In the genomic region with DNA sequence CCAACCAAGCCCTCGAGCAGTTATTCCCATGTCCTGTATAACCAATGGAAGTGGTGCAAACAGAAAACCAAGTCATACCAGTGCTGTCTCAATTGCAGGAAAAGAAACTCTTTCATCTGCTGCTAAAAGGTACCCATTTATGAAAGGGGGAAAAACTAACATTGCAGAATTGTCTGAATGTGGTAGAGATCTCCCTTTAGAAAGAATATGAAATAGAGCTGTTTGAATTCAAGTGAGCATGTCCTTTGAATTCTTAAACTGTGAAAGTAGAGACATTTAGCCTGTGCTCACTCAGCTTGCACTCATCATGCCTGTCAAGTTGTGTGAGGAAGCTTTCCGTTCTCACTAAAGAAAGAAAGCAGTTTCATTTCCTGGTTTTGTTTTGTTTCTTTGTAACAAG, we compare ENCODE assay signal across 9 cellular contexts.
DNase-seq lines count a peak whose midpoint lies in the region; ATAC-seq and TF ChIP-seq lines count a peak whose summit lies in the region.
"Had no signal": no experiment of that assay in that cellular context is flagged by ENCODE, and none has a peak within 500 bp of the region (broad histone marks: within the 10 kb centered on the region; RNA-seq: fewer than 3 reads in every experiment).

No MANE protein-coding gene starts in this region.

- peaks cover 2% of the 10 kb centered on the region; the same call in 1 of the 2 replicates for H3K36me3 ChIP-seq in GM06990 (ENCODE audit: control insufficient read depth, insufficient read depth, low read length)

- intact Hi-C loops in MCF 10A (cut with micrococcal nuclease), result no loop called here

- H3K36me3 Mint-ChIP-seq in activated naive CD8-positive, alpha-beta T cell treated with anti-CD3 and anti-CD28 coated beads, Interleukin-2, amount 50 U/mL, for 24 hours (ENCODE audit: low read depth), result peaks cover 25% of the 10 kb centered on the region
- H3K36me3 Mint-ChIP-seq in MCF 10A (ENCODE audit: insufficient read depth, unreplicated experiment), result peaks cover 12% of the 10 kb centered on the region

- TF ChIP-seq CTCF in GM06990 (IDR thresholded peaks at IDR 0.05; ENCODE audit: insufficient read depth, low read length, poor library complexity, severe bottlenecking), result no peak
- TF ChIP-seq CTCF in MCF 10A (IDR thresholded peaks at IDR 0.05; ENCODE audit: unreplicated experiment), result no peak

- H3K9me3 Mint-ChIP-seq in activated naive CD8-positive, alpha-beta T cell treated with anti-CD3 and anti-CD28 coated beads, Interleukin-2, amount 50 U/mL, for 24 hours, result no peaks in the 10 kb centered on the region
- H3K9me3 Mint-ChIP-seq in MCF 10A (ENCODE audit: unreplicated experiment), result no peaks in the 10 kb centered on the region

- CTCF ChIA-PET in MCF 10A (lab: Yijun Ruan, JAX), result no interaction called here

- peak overlapping the region; percentile 55 for H3K27ac Mint-ChIP-seq in activated naive CD8-positive, alpha-beta T cell treated with anti-CD3 and anti-CD28 coated beads, Interleukin-2, amount 50 U/mL, for 24 hours
- no peak overlapping the region for H3K27ac Mint-ChIP-seq in MCF 10A (ENCODE audit: low read depth, unreplicated experiment)

- H3K4me3 ChIP-seq in GM06990 (replicated peaks; ENCODE audit: low read depth, low read length), result no peak overlapping the region

- no peaks in the 10 kb centered on the region for H3K27me3 ChIP-seq in GM06990 (replicated peaks; ENCODE audit: control insufficient read depth, insufficient read depth, low read length)

- ATAC-seq in GM19351 (IDR thresholded peaks at IDR 0.05; ENCODE audit: unreplicated experiment), result peak; percentile 83
- ATAC-seq in HG03103 (IDR thresholded peaks at IDR 0.05; ENCODE audit: low read depth, unreplicated experiment), result peak; percentile 86
- peak; percentile 63 for ATAC-seq in activated naive CD8-positive, alpha-beta T cell treated with anti-CD3 and anti-CD28 coated beads, Interleukin-2, amount 50 U/mL, for 24 hours

- BruUV-seq in MCF 10A (replicated peaks; lab: Mats Ljungman, UMichigan), result no TSS peak

- peak; percentile 31 for DNase-seq in GM06990 (ENCODE audit: extremely low read depth, insufficient read length)
- DNase-seq in activated naive CD8-positive, alpha-beta T cell treated with anti-CD3 and anti-CD28 coated beads, Interleukin-2, amount 50 U/mL, for 24 hours, result no peak
- DNase-seq in NCI-H226, result no peak
- DNase-seq in Kasumi-1 (lab: John Stamatoyannopoulos, UW), result no peak
- no peak for DNase-seq in MCF 10A (ENCODE audit: unreplicated experiment)
- DNase-seq in NCI-H774 (lab: John Stamatoyannopoulos, UW), result no peak
- DNase-seq: T1000 had no signal

- H3K27me3 Mint-ChIP-seq in activated naive CD8-positive, alpha-beta T cell treated with anti-CD3 and anti-CD28 coated beads, Interleukin-2, amount 50 U/mL, for 24 hours, result no peaks in the 10 kb centered on the region
- H3K27me3 Mint-ChIP-seq in MCF 10A (ENCODE audit: insufficient read depth, unreplicated experiment), result no peaks in the 10 kb centered on the region

- no peak overlapping the region for H3K4me3 Mint-ChIP-seq in activated naive CD8-positive, alpha-beta T cell treated with anti-CD3 and anti-CD28 coated beads, Interleukin-2, amount 50 U/mL, for 24 hours
- no peak overlapping the region for H3K4me3 Mint-ChIP-seq in MCF 10A (ENCODE audit: unreplicated experiment)

- H3K4me1 Mint-ChIP-seq in activated naive CD8-positive, alpha-beta T cell treated with anti-CD3 and anti-CD28 coated beads, Interleukin-2, amount 50 U/mL, for 24 hours, result peaks cover 44% of the 10 kb centered on the region
- no peaks in the 10 kb centered on the region for H3K4me1 Mint-ChIP-seq in MCF 10A (ENCODE audit: insufficient read depth, unreplicated experiment)

- POLR2A ChIA-PET in MCF 10A (lab: Yijun Ruan, JAX), result no interaction called here
